In genomic region chr3:173065543-173065970, GRCh38 we compare ENCODE assay signal across 11 cellular contexts.
DNase-seq lines count a peak whose midpoint lies in the region; ATAC-seq and TF ChIP-seq lines count a peak whose summit lies in the region.
"Had no signal": no experiment of that assay in that cellular context is flagged by ENCODE, and none has a peak within 500 bp of the region (broad histone marks: within the 10 kb centered on the region; RNA-seq: fewer than 3 reads in every experiment).

No MANE protein-coding gene starts in this region.

- H3K27ac ChIP-seq in PC-9 = no peak overlapping the region

- H3K9me3 Mint-ChIP-seq in activated CD8-positive, alpha-beta memory T cell treated with anti-CD3 and anti-CD28 coated beads, Interleukin-2, amount 10 ng/mL, durations not matched to agents 7 days and 5 days (ENCODE audit: low read depth) = peaks cover 2% of the 10 kb centered on the region

- H3K27ac Mint-ChIP-seq in activated CD8-positive, alpha-beta memory T cell treated with anti-CD3 and anti-CD28 coated beads, Interleukin-2, amount 10 ng/mL, durations not matched to agents 7 days and 5 days = no peak overlapping the region
- H3K27ac Mint-ChIP-seq: brain, natural killer cell had no signal

- H3K9me3 ChIP-seq in PC-9 (ENCODE audit: insufficient read depth, low read depth) = no peaks in the 10 kb centered on the region

- intact Hi-C loops in PC-9 (cut with micrococcal nuclease; ENCODE audit: unreplicated experiment) = no loop called here

- H3K36me3 ChIP-seq in PC-9 (ENCODE audit: low read depth) = no peaks in the 10 kb centered on the region

- no peaks in the 10 kb centered on the region for H3K79me2 ChIP-seq in PC-9 (ENCODE audit: low read depth)

- no peaks in the 10 kb centered on the region for H3F3A ChIP-seq in PC-9 (ENCODE audit: insufficient read depth, low read depth)

- DNase-seq in NCI-H1694 treated with DMSO at 0.1 percent for 48 hours (lab: John Stamatoyannopoulos, UW) (peak; percentile 77), choroid plexus epithelial cell (ENCODE audit: low read depth) (peak; percentile 79), myocyte (ENCODE audit: low read depth) (peak; percentile 53), PC-9 (no peak), NCI-H2227 (lab: John Stamatoyannopoulos, UW; ENCODE audit: unreplicated experiment) (no peak), NCI-H2171 treated with DMSO at 0.1 percent for 48 hours (lab: John Stamatoyannopoulos, UW) (no peak)
- no peak for DNase-seq in activated CD8-positive, alpha-beta memory T cell treated with anti-CD3 and anti-CD28 coated beads, Interleukin-2, amount 10 ng/mL, durations not matched to agents 7 days and 5 days
- DNase-seq: natural killer cell, NCI-H1417 treated with DMSO at 0.1 percent for 48 hours had no signal

- no peaks in the 10 kb centered on the region for H3K27me3 ChIP-seq in PC-9 (ENCODE audit: insufficient read depth, low read depth)

- no TSS peak for BruUV-seq in PC-9 (replicated peaks; lab: Mats Ljungman, UMichigan)

- TF ChIP-seq CTCF in choroid plexus epithelial cell (conservative IDR thresholded peaks at IDR 0.05; ENCODE audit: low read depth, low read length) (no peak), PC-9 (conservative IDR thresholded peaks at IDR 0.05) (no peak)

- ATAC-seq in GM18868 (IDR thresholded peaks at IDR 0.05; ENCODE audit: unreplicated experiment) = peak; percentile 64
- ATAC-seq in activated CD8-positive, alpha-beta memory T cell treated with anti-CD3 and anti-CD28 coated beads, Interleukin-2, amount 10 ng/mL, durations not matched to agents 7 days and 5 days = no peak
- ATAC-seq: natural killer cell had no signal

- H3K9me2 ChIP-seq in PC-9 (ENCODE audit: insufficient read depth) = no peaks in the 10 kb centered on the region

- H4K20me1 ChIP-seq in PC-9 (ENCODE audit: insufficient read depth) = no peaks in the 10 kb centered on the region

- H3K4me1 Mint-ChIP-seq in activated CD8-positive, alpha-beta memory T cell treated with anti-CD3 and anti-CD28 coated beads, Interleukin-2, amount 10 ng/mL, durations not matched to agents 7 days and 5 days = no peaks in the 10 kb centered on the region
- H3K4me1 Mint-ChIP-seq: brain, natural killer cell had no signal

- no peak overlapping the region for H2AFZ ChIP-seq in PC-9

- no peak overlapping the region for H3K4me3 Mint-ChIP-seq in activated CD8-positive, alpha-beta memory T cell treated with anti-CD3 and anti-CD28 coated beads, Interleukin-2, amount 10 ng/mL, durations not matched to agents 7 days and 5 days
- H3K4me3 Mint-ChIP-seq: brain, natural killer cell had no signal

- H3K27me3 Mint-ChIP-seq in activated CD8-positive, alpha-beta memory T cell treated with anti-CD3 and anti-CD28 coated beads, Interleukin-2, amount 10 ng/mL, durations not matched to agents 7 days and 5 days = no peaks in the 10 kb centered on the region

- no peak overlapping the region for H3K4me3 ChIP-seq in choroid plexus epithelial cell (ENCODE audit: low read depth, low read length)
- no peak overlapping the region for H3K4me3 ChIP-seq in PC-9

- no peaks in the 10 kb centered on the region for H3K36me3 Mint-ChIP-seq in activated CD8-positive, alpha-beta memory T cell treated with anti-CD3 and anti-CD28 coated beads, Interleukin-2, amount 10 ng/mL, durations not matched to agents 7 days and 5 days
- H3K36me3 Mint-ChIP-seq: brain had no signal

- no peak overlapping the region for H3K4me2 ChIP-seq in PC-9

- CTCF ChIA-PET in PC-9 (lab: Charles Lee) = no interaction called here
- CTCF ChIA-PET in activated CD8-positive, alpha-beta memory T cell treated with anti-CD3 and anti-CD28 coated beads, Interleukin-2, amount 10 ng/mL, durations not matched to agents 7 days and 5 days (lab: Charles Lee) = no interaction called here

- H3K4me1 ChIP-seq in PC-9 (replicated peaks; ENCODE audit: insufficient read depth) = no peaks in the 10 kb centered on the region

- POLR2A ChIA-PET in PC-9 (lab: Charles Lee; ENCODE audit: unreplicated experiment) = no interaction called here

Comparison
In these comparisons a context has a peak if more than half of its experiments do, and no peak if none do; other contexts are left out.
1. DNase-seq: peak in NCI-H1694 treated with DMSO at 0.1 percent for 48 hours (single experiment), choroid plexus epithelial cell (single experiment) and myocyte (single experiment); none in PC-9 (0 of 2), activated CD8-positive, alpha-beta memory T cell treated with anti-CD3 and anti-CD28 coated beads, Interleukin-2, amount 10 ng/mL, durations not matched to agents 7 days and 5 days (single experiment), NCI-H2227 (single experiment) and NCI-H2171 treated with DMSO at 0.1 percent for 48 hours (single experiment).